Comparison of ENCODE assay signal across 15 cellular contexts in genomic region chr7:142828101-142828500, GRCh38. TPM values are rescaled to one million over a fixed set of nuclear protein-coding genes. Genes with fewer than 3 reads are reported as not detected.
"Had no signal": no experiment of that assay in that cellular context is flagged by ENCODE, and none has a peak within 500 bp of the region (broad histone marks: within the 10 kb centered on the region; RNA-seq: fewer than 3 reads in every experiment).

No MANE protein-coding gene starts in this region.

- H3K4me1 Mint-ChIP-seq: neural crest cell had no signal

- H3K9me3 Mint-ChIP-seq: activated T-helper 17 cell treated with anti-CD3 and anti-CD28 coated beads, Interleukin-2, amount 50 U/mL, for 72 hours had no signal

- H3K27ac Mint-ChIP-seq: activated naive CD4-positive, alpha-beta T cell treated with anti-CD3 and anti-CD28 coated beads for 36 hours; activated T-helper 17 cell treated with anti-CD3 and anti-CD28 coated beads, Interleukin-2, amount 50 U/mL, for 72 hours; T-helper 2 cell treated with Interferon-gamma antibody and Interleukin-4, amounts not matched to agents 5 μg/mL and 100 μg/mL, for 36 hours had no signal

- H3K36me3 ChIP-seq: colonic mucosa, ovary had no signal

- ATAC-seq: activated T-helper 17 cell treated with anti-CD3 and anti-CD28 coated beads, Interleukin-2, amount 50 U/mL, for 72 hours; esophagus mucosa; left colon had no signal

- H3K9me3 ChIP-seq: colonic mucosa, ovary had no signal

- H3K27ac ChIP-seq: colonic mucosa, ovary had no signal

- H3K4me3 Mint-ChIP-seq: activated naive CD4-positive, alpha-beta T cell treated with anti-CD3 and anti-CD28 coated beads for 36 hours; activated T-helper 17 cell treated with anti-CD3 and anti-CD28 coated beads, Interleukin-2, amount 50 U/mL, for 72 hours; neural crest cell; T-helper 2 cell treated with Interferon-gamma antibody and Interleukin-4, amounts not matched to agents 5 μg/mL and 100 μg/mL, for 36 hours had no signal

- H3K4me1 ChIP-seq: colonic mucosa had no signal

- DNase-seq: activated naive CD4-positive, alpha-beta T cell treated with anti-CD3 and anti-CD28 coated beads for 36 hours; colonic mucosa; left colon; ovary; stimulated activated CD4-positive, alpha-beta T cell treated with anti-CD3 and anti-CD28 coated beads, Interleukin-12 subunit alpha, Interleukin-12 subunit beta, amount 100 ng/mL, for 4 hours; stimulated activated CD4-positive, alpha-beta T cell treated with anti-CD3 and anti-CD28 coated beads, Interleukin-2, amount 100 ng/mL, for 24 hours had no signal

- H3K4me3 ChIP-seq: colonic mucosa, lung, ovary had no signal

- H3K27me3 ChIP-seq: colonic mucosa, ovary had no signal

RNA-seq across cellular contexts. Expression of gene PRSS2, which starts 57.3 kb away (rescaled TPM):
- total RNA-seq: activated CD8-positive, alpha-beta memory T cell treated with anti-CD3 and anti-CD28 coated beads for 36 hours; activated T-helper 17 cell treated with anti-CD3 and anti-CD28 coated beads, Interleukin-2, amount 50 U/mL, for 72 hours; cardiac septum; esophagus mucosa; neural crest cell; renal cortical epithelial cell; urinary bladder had no signal

RNA-seq across cellular contexts. Expression of gene TRPV6, which starts 57.4 kb away (rescaled TPM):
- total RNA-seq: activated CD8-positive, alpha-beta memory T cell treated with anti-CD3 and anti-CD28 coated beads for 36 hours; activated naive CD4-positive, alpha-beta T cell treated with anti-CD3 and anti-CD28 coated beads for 36 hours; cardiac septum had no signal
